In the genomic region with DNA sequence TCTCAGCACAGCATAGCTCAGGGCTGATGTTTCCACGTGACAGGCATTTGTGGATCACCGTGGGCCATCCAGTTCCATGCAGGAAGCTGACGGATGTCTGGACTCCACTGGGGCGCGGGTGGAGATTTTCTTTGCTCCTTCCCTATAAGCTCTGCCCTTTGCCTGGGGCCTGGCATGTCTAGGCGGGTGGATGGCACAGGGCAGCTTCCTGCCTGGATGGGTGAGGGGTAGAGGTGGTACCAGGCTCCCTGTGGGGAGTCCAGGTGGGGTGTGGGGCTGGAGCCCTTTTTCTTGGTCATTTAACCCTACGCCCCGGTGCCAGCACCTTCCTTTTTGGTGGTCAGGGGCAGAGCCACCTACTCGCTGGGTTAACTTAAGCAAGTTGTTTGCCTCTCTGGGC, we compare ENCODE assay signal across 1 cellular context.
TF ChIP-seq lines count a peak whose summit lies in the region.

No MANE protein-coding gene starts in this region.

TF ChIP-seq in HEK293T, 16 proteins besides CTCF, POLR2A, EP300 and RAD21 (continued from another document):
- TF ChIP-seq CTBP1 (IDR thresholded peaks at IDR 0.05; ENCODE audit: borderline replicate concordance) (no peak), ELF4 (IDR thresholded peaks at IDR 0.05) (no peak), FOXA1 (IDR thresholded peaks at IDR 0.05) (no peak), HDGF (IDR thresholded peaks at IDR 0.05; ENCODE audit: borderline replicate concordance) (no peak), FOXM1 (IDR thresholded peaks at IDR 0.05; ENCODE audit: borderline replicate concordance) (no peak), ARNT (IDR thresholded peaks at IDR 0.05) (no peak), ZNF384 (IDR thresholded peaks at IDR 0.05) (no peak), SP1 (IDR thresholded peaks at IDR 0.05) (no peak), NFRKB (IDR thresholded peaks at IDR 0.05) (no peak), TARDBP (IDR thresholded peaks at IDR 0.05) (no peak), FOXK2 (IDR thresholded peaks at IDR 0.05) (no peak), LEF1 (IDR thresholded peaks at IDR 0.05; ENCODE audit: borderline replicate concordance) (no peak), BHLHE40 (IDR thresholded peaks at IDR 0.05; ENCODE audit: borderline replicate concordance) (no peak)
